10 cellular contexts compared by ENCODE assay signal in genomic region chr10:125038637-125039036, GRCh38.
A peak's percentile ranks its signal among the peaks of the same experiment; 100 is the strongest.
DNase-seq lines count a peak whose midpoint lies in the region; ATAC-seq and TF ChIP-seq lines count a peak whose summit lies in the region.
"Had no signal": no experiment of that assay in that cellular context is flagged by ENCODE, and none has a peak within 500 bp of the region (broad histone marks: within the 10 kb centered on the region; RNA-seq: fewer than 3 reads in every experiment).

No MANE protein-coding gene starts in this region.

- DNase-seq in GM10266 (ENCODE audit: extremely low spot score): no peak
- peak; percentile 35 for DNase-seq in PC-3
- no peak for DNase-seq in foreskin keratinocyte
- DNase-seq in pons (ENCODE audit: low spot score): peak; percentile 83
- DNase-seq in T-helper 9 cell: no peak
- DNase-seq in NCI-H510A treated with DMSO at 0.1 percent for 48 hours (lab: John Stamatoyannopoulos, UW): no peak
- DNase-seq: sigmoid colon had no signal

- H3K4me1 ChIP-seq in PC-3 (ENCODE audit: insufficient read depth, low read length) (peaks cover 49% of the 10 kb centered on the region), foreskin keratinocyte (peaks cover 24% of the 10 kb centered on the region)

- H3K9ac ChIP-seq in PC-3 (ENCODE audit: low read length): no peak overlapping the region

- no peaks in the 10 kb centered on the region for H3K9me3 ChIP-seq in PC-3 (ENCODE audit: low read length)
- H3K9me3 ChIP-seq: sigmoid colon had no signal

- H3K4me3 ChIP-seq in PC-3 (ENCODE audit: low read length): no peak overlapping the region
- H3K4me3 ChIP-seq: sigmoid colon had no signal

- no TSS peak for BruUV-seq in PC-3 (replicated peaks; lab: Mats Ljungman, UMichigan)

- H3K27me3 ChIP-seq in PC-3 (ENCODE audit: low read length) (no peaks in the 10 kb centered on the region), foreskin keratinocyte (no peaks in the 10 kb centered on the region)
- H3K27me3 ChIP-seq: sigmoid colon had no signal

- H4K20me1 ChIP-seq in PC-3 (ENCODE audit: low read length): no peaks in the 10 kb centered on the region

- POLR2A ChIA-PET in PC-3 (lab: Charles Lee; ENCODE audit: unreplicated experiment): no interaction called here

- H3K4me2 ChIP-seq in PC-3 (ENCODE audit: low read length): no peak overlapping the region

- ATAC-seq in PC-3 (peak; percentile 30; the same call in 1 of the 2 replicates), foreskin keratinocyte (no peak), GM21526 (IDR thresholded peaks at IDR 0.05; ENCODE audit: low FRiP score, unreplicated experiment) (no peak), GM18520 (IDR thresholded peaks at IDR 0.05; ENCODE audit: unreplicated experiment) (no peak)

- H3K27ac ChIP-seq in PC-3 (ENCODE audit: low read length) (no peak overlapping the region), foreskin keratinocyte (no peak overlapping the region)
- H3K27ac ChIP-seq: sigmoid colon, VCaP had no signal

- intact Hi-C loops in PC-3 (cut with micrococcal nuclease): no loop called here

- CTCF ChIA-PET in PC-3 (lab: Charles Lee): no interaction called here

- H3K9me2 ChIP-seq in PC-3 (replicated peaks; ENCODE audit: low read length): no peaks in the 10 kb centered on the region

- no peak overlapping the region for H2AFZ ChIP-seq in PC-3 (ENCODE audit: low read length)

- peak; percentile 23 for TF ChIP-seq CTCF in GM10266 (IDR thresholded peaks at IDR 0.05; ENCODE audit: control insufficient read depth, insufficient read depth, low read depth, missing control alignments)
- TF ChIP-seq CTCF in PC-3 (conservative IDR thresholded peaks at IDR 0.05; ENCODE audit: low read depth, low read length): peak; percentile 31; the same call in 1 of the 2 replicates
- TF ChIP-seq CTCF in foreskin keratinocyte (conservative IDR thresholded peaks at IDR 0.05): peak; percentile 37

- H3K79me2 ChIP-seq in PC-3 (ENCODE audit: low read length): peaks cover 82% of the 10 kb centered on the region

- H3K36me3 ChIP-seq in PC-3 (ENCODE audit: low read depth, low read length): no peaks in the 10 kb centered on the region
- H3K36me3 ChIP-seq: sigmoid colon had no signal

- H3F3A ChIP-seq in PC-3 (ENCODE audit: low read length, unreplicated experiment): no peaks in the 10 kb centered on the region

Comparison
In these comparisons a context has a peak if more than half of its experiments do, and no peak if none do; other contexts are left out.
1. DNase-seq: peak in PC-3 (single experiment) and pons (single experiment); none in GM10266 (single experiment), foreskin keratinocyte (0 of 2), T-helper 9 cell (single experiment) and NCI-H510A treated with DMSO at 0.1 percent for 48 hours (single experiment).
2. Peak in every context shown above with its lines, with median percentiles within 50 percentile points of each other: CTCF ChIP-seq.